14 cellular contexts compared by ENCODE assay signal in genomic region chr18:52002600-52002999, GRCh38.
"Had no signal": no experiment of that assay in that cellular context is flagged by ENCODE, and none has a peak within 500 bp of the region (broad histone marks: within the 10 kb centered on the region; RNA-seq: fewer than 3 reads in every experiment).

No MANE protein-coding gene starts in this region.

- H3K27me3 ChIP-seq: SJCRH30 had no signal

- DNase-seq: KBM-7, NCI-H1092, NCI-H1105 treated with DMSO at 0.1 percent for 48 hours, NCI-H1417 treated with DMSO at 0.1 percent for 48 hours, NCI-H1694 treated with DMSO at 0.1 percent for 48 hours, NCI-H1930, NCI-H2081, NCI-H2107, NCI-H2227 treated with DMSO at 0.1 percent for 48 hours, NCI-H524, NCI-H526 treated with DMSO at 0.1 percent for 48 hours, PC-3, SHP77 treated with DMSO at 0.1 percent for 48 hours had no signal

- H3K4me3 ChIP-seq: SJCRH30 had no signal

- H3K4me1 ChIP-seq: SJCRH30 had no signal

- H3K36me3 ChIP-seq: SJCRH30 had no signal

- H3K27ac ChIP-seq: SJCRH30 had no signal

- H3K9me3 ChIP-seq: SJCRH30 had no signal
